In the genomic region with DNA sequence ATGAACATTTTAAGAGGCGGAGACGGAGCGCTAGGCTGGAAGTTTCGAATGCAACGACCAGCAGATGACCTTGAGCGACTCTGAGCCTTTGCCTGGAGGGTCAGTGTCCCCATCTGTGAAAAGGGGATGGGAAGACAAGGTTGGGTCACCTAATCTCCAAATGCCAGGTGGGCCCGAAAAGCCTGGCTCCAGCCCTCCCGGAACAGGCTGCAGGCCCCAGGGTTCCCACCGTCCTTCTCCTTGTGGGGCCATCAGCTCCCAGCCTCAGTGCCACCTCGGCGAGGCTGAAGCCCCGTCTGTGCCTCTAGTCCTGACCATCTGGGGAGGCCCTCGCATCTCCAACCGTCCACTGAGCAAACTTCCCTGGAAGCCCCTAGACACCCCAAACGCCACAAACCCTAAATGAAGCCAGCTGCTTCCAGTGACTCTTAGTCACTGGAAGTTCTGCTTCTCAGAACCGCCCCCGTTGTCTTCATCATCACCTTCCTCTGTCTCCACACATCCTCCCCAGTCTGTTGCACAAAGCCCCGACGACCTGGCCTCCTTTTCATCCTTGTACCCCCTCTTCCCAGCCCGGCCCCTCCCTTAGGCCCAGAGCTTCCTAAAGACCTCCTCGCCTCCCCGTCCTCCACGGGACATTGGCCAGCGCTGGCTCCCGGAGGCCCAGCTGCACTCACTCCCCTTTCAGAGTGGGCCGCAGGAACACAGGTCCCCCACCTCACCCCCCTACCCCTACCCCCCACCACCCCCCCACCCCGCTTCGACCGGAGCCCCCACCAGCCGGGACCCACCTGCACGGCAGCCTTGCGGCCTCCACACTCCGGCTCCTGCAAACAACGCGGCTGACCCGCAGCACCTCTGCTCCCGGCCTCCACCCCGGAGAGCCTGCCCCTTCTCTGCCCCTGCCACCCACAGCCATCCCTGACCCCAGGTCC, we compare ENCODE assay signal across 9 cellular contexts. TPM values are rescaled to one million over a fixed set of nuclear protein-coding genes. Genes with fewer than 3 reads are reported as not detected.
DNase-seq lines count a peak whose midpoint lies in the region; ATAC-seq and TF ChIP-seq lines count a peak whose summit lies in the region.
"Had no signal": no experiment of that assay in that cellular context is flagged by ENCODE, and none has a peak within 500 bp of the region (broad histone marks: within the 10 kb centered on the region; RNA-seq: fewer than 3 reads in every experiment).

No MANE protein-coding gene starts in this region.

- no peak for TF ChIP-seq EP300 in tibial nerve (IDR thresholded peaks at IDR 0.05)

- H3K27ac Mint-ChIP-seq in mesothelial cell of epicardium = peak overlapping the region; percentile 93
- H3K27ac Mint-ChIP-seq: CD4-positive, CD25-positive, alpha-beta regulatory T cell had no signal

- H3K4me3 Mint-ChIP-seq in mesothelial cell of epicardium = peak overlapping the region; percentile 83

- peaks cover 0 to 40% (median 11%) of the 10 kb centered on the region in 4 donors for H3K4me1 ChIP-seq in tibial nerve

- no peaks in the 10 kb centered on the region for H3K27me3 ChIP-seq in tibial nerve

- peak overlapping the region; percentile 56 for H3K4me3 ChIP-seq in choroid plexus epithelial cell (ENCODE audit: low read depth, low read length)
- H3K4me3 ChIP-seq in tibial nerve = peak overlapping the region; percentile 24 to 92 (median 40)

- no peaks in the 10 kb centered on the region for H3K36me3 ChIP-seq in tibial nerve

- no peak for TF ChIP-seq POLR2A in tibial nerve (IDR thresholded peaks at IDR 0.05)

- WGBS in tibial nerve, 2 donors = 62 to 72% methylated on average over 30 to 38 of the region's 38 CpGs

- TF ChIP-seq CTCF in choroid plexus epithelial cell (conservative IDR thresholded peaks at IDR 0.05; ENCODE audit: low read depth, low read length) (no peak), mesothelial cell of epicardium (IDR thresholded peaks at IDR 0.05; ENCODE audit: unreplicated experiment) (no peak), tibial nerve (IDR thresholded peaks at IDR 0.05) (no peak)

- peaks cover 9% of the 10 kb centered on the region for H3K27me3 Mint-ChIP-seq in mesothelial cell of epicardium (ENCODE audit: low read depth)

- H3K9me3 Mint-ChIP-seq in mesothelial cell of epicardium = no peaks in the 10 kb centered on the region

- no peaks in the 10 kb centered on the region for H3K9me3 ChIP-seq in tibial nerve

- H3K4me1 Mint-ChIP-seq in mesothelial cell of epicardium = peaks cover 34% of the 10 kb centered on the region

- H3K36me3 Mint-ChIP-seq in mesothelial cell of epicardium = no peaks in the 10 kb centered on the region
- H3K36me3 Mint-ChIP-seq: CD4-positive, CD25-positive, alpha-beta regulatory T cell had no signal

- peak; percentile 40 for DNase-seq in activated CD4-positive, alpha-beta T cell treated with anti-CD3 and anti-CD28 coated beads for 48 hours
- no peak for DNase-seq in activated CD4-positive, alpha-beta T cell treated with anti-CD3 and anti-CD28 coated beads for 1 hour
- DNase-seq in choroid plexus epithelial cell (ENCODE audit: low read depth) (no peak), mesothelial cell of epicardium (ENCODE audit: low spot score in 2 of 2, unreplicated experiment in 2 of 2) (no peak), tibial nerve (ENCODE audit: low spot score in 2 of 2) (no peak), NOMO-1 (lab: John Stamatoyannopoulos, UW; ENCODE audit: unreplicated experiment in 2 of 2) (no peak), DMS53 (lab: John Stamatoyannopoulos, UW) (no peak)
- DNase-seq: CD4-positive, CD25-positive, alpha-beta regulatory T cell had no signal

- H3K27ac ChIP-seq in tibial nerve = peak overlapping the region; percentile 74 to 95 (median 88)

- no peak for ATAC-seq in GM19467 (IDR thresholded peaks at IDR 0.05; ENCODE audit: unreplicated experiment)

RNA-seq across cellular contexts. Expression of a gene that starts 1.0 kb away (rescaled TPM):
- total RNA-seq in mesothelial cell of epicardium (30.3 to 30.8 TPM (median 30.6 TPM) in 3 replicates), tibial nerve (10 to 100 TPM; 31.4 to 46.5 (median 36.0) TPM)
